10 cellular contexts compared by ENCODE assay signal in the genomic region with DNA sequence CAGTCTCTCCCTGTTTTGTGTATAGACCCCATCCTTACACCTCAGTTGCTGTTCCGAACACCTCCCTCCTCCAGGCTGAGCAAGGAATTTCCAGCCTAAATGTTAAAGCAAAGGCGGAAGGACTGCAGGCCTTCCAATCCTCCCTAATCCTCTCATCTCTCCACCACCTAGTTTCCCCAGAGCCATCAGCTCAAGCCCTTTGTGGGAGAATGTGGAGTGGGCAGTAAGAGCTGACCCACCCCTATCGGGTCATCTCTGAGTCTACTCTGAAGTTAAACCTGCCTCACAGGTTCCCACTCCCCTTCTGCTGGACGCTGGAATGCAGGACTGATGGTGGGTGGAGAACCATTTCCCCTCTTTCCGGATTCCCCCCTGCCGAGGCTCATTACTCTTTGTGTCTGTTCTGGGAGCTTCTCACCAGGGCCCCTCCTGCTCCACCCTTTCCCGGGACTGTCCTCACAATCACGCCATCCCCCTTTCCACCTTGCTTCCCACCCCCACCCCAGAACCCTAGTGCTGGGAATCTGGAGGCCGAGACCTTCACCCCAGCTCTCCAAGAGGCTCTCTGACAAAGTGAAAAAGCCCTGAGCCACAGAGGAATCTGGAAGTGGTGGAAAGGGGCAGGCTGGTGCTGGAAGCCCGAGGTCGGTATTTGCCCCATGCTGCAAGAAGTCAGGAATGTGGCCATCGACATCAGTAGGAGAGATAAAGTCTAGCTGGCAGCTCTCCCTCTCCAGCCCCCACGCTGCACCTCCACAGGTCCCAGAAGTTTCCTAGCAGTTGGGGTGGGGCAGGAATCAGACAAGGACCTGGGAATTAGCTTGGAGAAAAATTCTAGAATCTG. TPM values are rescaled to one million over a fixed set of nuclear protein-coding genes. Genes with fewer than 3 reads are reported as not detected.
DNase-seq lines count a peak whose midpoint lies in the region; ATAC-seq and TF ChIP-seq lines count a peak whose summit lies in the region.
"Had no signal": no experiment of that assay in that cellular context is flagged by ENCODE, and none has a peak within 500 bp of the region (broad histone marks: within the 10 kb centered on the region; RNA-seq: fewer than 3 reads in every experiment).

No MANE protein-coding gene starts in this region.

- H3K4me1 ChIP-seq in body of pancreas = peaks cover 60% of the 10 kb centered on the region
- peaks cover 7% of the 10 kb centered on the region for H3K4me1 ChIP-seq in upper lobe of right lung

- TF ChIP-seq CTCF in body of pancreas (IDR thresholded peaks at IDR 0.05) (no peak), upper lobe of right lung (IDR thresholded peaks at IDR 0.05) (no peak)

- peak; percentile 11 for DNase-seq in NCI-H82 (lab: John Stamatoyannopoulos, UW)
- no peak for DNase-seq in NCI-H82 treated with DMSO at 0.1 percent for 48 hours (lab: John Stamatoyannopoulos, UW; ENCODE audit: unreplicated experiment)
- DNase-seq in body of pancreas = peak; percentile 60 to 81 (median 72)
- DNase-seq in kidney glomerular epithelial cell (lab: John Stamatoyannopoulos, UW) = peak; percentile 96
- peak; percentile 72 for DNase-seq in upper lobe of right lung
- DNase-seq in stimulated activated naive CD8-positive, alpha-beta T cell treated with anti-CD3 and anti-CD28 coated beads, Interleukin-15, amount 100 ng/mL, for 72 hours = no peak
- DNase-seq in stimulated activated CD4-positive, alpha-beta T cell treated with anti-CD3 and anti-CD28 coated beads, Interleukin-4, amount 100 ng/mL, for 24 hours = no peak
- DNase-seq in left colon = no peak
- DNase-seq: 8988T had no signal

- intact Hi-C loops in body of pancreas (cut with DNase I) (no loop called here), upper lobe of right lung (cut with DNase I) (no loop called here), left colon (cut with DNase I, micrococcal nuclease) (no loop called here)

- peak overlapping the region in 1 of 2 donors; percentile 74 for H3K27ac Mint-ChIP-seq in stimulated activated naive CD8-positive, alpha-beta T cell treated with anti-CD3 and anti-CD28 coated beads, Interleukin-15, amount 100 ng/mL, for 72 hours
- H3K27ac Mint-ChIP-seq: IgD-negative memory B cell had no signal

- no peak overlapping the region for H3K4me3 Mint-ChIP-seq in stimulated activated naive CD8-positive, alpha-beta T cell treated with anti-CD3 and anti-CD28 coated beads, Interleukin-15, amount 100 ng/mL, for 72 hours

- H3K9me3 Mint-ChIP-seq in stimulated activated naive CD8-positive, alpha-beta T cell treated with anti-CD3 and anti-CD28 coated beads, Interleukin-15, amount 100 ng/mL, for 72 hours = no peaks in the 10 kb centered on the region
- H3K9me3 Mint-ChIP-seq: IgD-negative memory B cell had no signal

- H3K27ac ChIP-seq in body of pancreas = peak overlapping the region; percentile 70 to 99 (median 98)
- H3K27ac ChIP-seq in upper lobe of right lung = peak overlapping the region; percentile 66

- peaks cover 14% of the 10 kb centered on the region for H3K4me1 Mint-ChIP-seq in stimulated activated naive CD8-positive, alpha-beta T cell treated with anti-CD3 and anti-CD28 coated beads, Interleukin-15, amount 100 ng/mL, for 72 hours

- ATAC-seq in body of pancreas = peak; percentile 38
- ATAC-seq in upper lobe of right lung = peak; percentile 49
- ATAC-seq in stimulated activated naive CD8-positive, alpha-beta T cell treated with anti-CD3 and anti-CD28 coated beads, Interleukin-15, amount 100 ng/mL, for 72 hours = no peak
- ATAC-seq in left colon = no peak

- H3K36me3 ChIP-seq in body of pancreas (replicated peaks in 1 of 2; ENCODE audit: insufficient read depth in 1 of 2, low read depth in 2 of 2) (no peaks in the 10 kb centered on the region), upper lobe of right lung (peaks cover under 1% of the 10 kb centered on the region)

- H3K4me3 ChIP-seq in body of pancreas (no peak overlapping the region), upper lobe of right lung (no peak overlapping the region)

- H3K27me3 ChIP-seq in body of pancreas (no peaks in the 10 kb centered on the region), upper lobe of right lung (no peaks in the 10 kb centered on the region)

- peak in 2 of 3 donors; percentile 56 to 66 for TF ChIP-seq POLR2A in body of pancreas (IDR thresholded peaks at IDR 0.05)

- H3K27me3 Mint-ChIP-seq in stimulated activated naive CD8-positive, alpha-beta T cell treated with anti-CD3 and anti-CD28 coated beads, Interleukin-15, amount 100 ng/mL, for 72 hours = peaks cover 17% of the 10 kb centered on the region

- H3K9me3 ChIP-seq in body of pancreas (no peaks in the 10 kb centered on the region), upper lobe of right lung (no peaks in the 10 kb centered on the region)

- WGBS in body of pancreas, 2 donors = 47 to 51% methylated on average over 13 of the region's 13 CpGs

RNA-seq across cellular contexts. Expression of a gene that starts 3.3 kb away (rescaled TPM):
- total RNA-seq in body of pancreas (100 to 1,000 TPM; 542 to 573 TPM), upper lobe of right lung (255 TPM), left colon (100 to 1,000 TPM; 815 to 912 TPM)

RNA-seq across cellular contexts. Expression of a gene that starts 40.7 kb away (rescaled TPM):
- 100 to 1,000 TPM; 394 to 455 TPM for total RNA-seq in body of pancreas
- total RNA-seq in upper lobe of right lung = 223 TPM
- total RNA-seq in left colon = 1,000 to 10,000 TPM; 4,047 to 4,291 TPM

Comparison
In these comparisons a context has a peak if more than half of its experiments do, and no peak if none do; other contexts are left out.
1. DNase-seq: peak in NCI-H82 (single experiment), body of pancreas (4 of 4), kidney glomerular epithelial cell (single experiment) and upper lobe of right lung (single experiment); none in NCI-H82 treated with DMSO at 0.1 percent for 48 hours (single experiment), stimulated activated naive CD8-positive, alpha-beta T cell treated with anti-CD3 and anti-CD28 coated beads, Interleukin-15, amount 100 ng/mL, for 72 hours (0 of 2), stimulated activated CD4-positive, alpha-beta T cell treated with anti-CD3 and anti-CD28 coated beads, Interleukin-4, amount 100 ng/mL, for 24 hours (single experiment) and left colon (0 of 2).
2. ATAC-seq: peak in body of pancreas (single experiment) and upper lobe of right lung (single experiment); none in stimulated activated naive CD8-positive, alpha-beta T cell treated with anti-CD3 and anti-CD28 coated beads, Interleukin-15, amount 100 ng/mL, for 72 hours (single experiment) and left colon (single experiment).
3. RNA of a gene that starts 40.7 kb away (total RNA-seq): 4,047 to 4,291 TPM in left colon; 394 to 455 TPM in body of pancreas and 223 TPM in upper lobe of right lung (single experiment); every median in the first group is over 4 times any median in the second.